1 cellular context compared by ENCODE assay signal in genomic region chr11:67420147-67420645, GRCh38.
TF ChIP-seq lines count a peak whose summit lies in the region.

No MANE protein-coding gene starts in this region.

TF ChIP-seq in endothelial cell of umbilical vein, 7 proteins besides CTCF, POLR2A, EP300 and RAD21:
- TF ChIP-seq JUN (IDR thresholded peaks at IDR 0.05; ENCODE audit: borderline replicate concordance, insufficient read depth, insufficient read length, low read depth) (no peak), MAX (IDR thresholded peaks at IDR 0.05; ENCODE audit: insufficient read depth, insufficient read length) (no peak), EZH2 (IDR thresholded peaks at IDR 0.05; ENCODE audit: borderline replicate concordance, low read depth, low read length, severe bottlenecking) (no peak), POLR2AphosphoS5 (IDR thresholded peaks at IDR 0.05; ENCODE audit: insufficient read depth, low read depth, low read length) (no peak), GATA2 (IDR thresholded peaks at IDR 0.05; ENCODE audit: insufficient read depth, insufficient read length, low read depth, low read length) (no peak), MYC (IDR thresholded peaks at IDR 0.05; ENCODE audit: low read depth, low read length) (no peak), FOS (IDR thresholded peaks at IDR 0.05; ENCODE audit: borderline replicate concordance, insufficient read depth, low read length) (no peak)
